ENCODE assay signal across 8 cellular contexts in genomic region chr22:43796567-43796966, GRCh38. TPM values are rescaled to one million over a fixed set of nuclear protein-coding genes. Genes with fewer than 3 reads are reported as not detected.
DNase-seq lines count a peak whose midpoint lies in the region; ATAC-seq and TF ChIP-seq lines count a peak whose summit lies in the region.

No MANE protein-coding gene starts in this region.

- no peak overlapping the region for H3K4me2 ChIP-seq in mammary epithelial cell (ENCODE audit: insufficient read depth, low read depth, low read length)

- TF ChIP-seq POLR2A in right lobe of liver (IDR thresholded peaks at IDR 0.05), result no peak

- no TSS peak for BruUV-seq in mammary epithelial cell (replicated peaks; lab: Mats Ljungman, UMichigan)

- H3K27me3 ChIP-seq in mammary epithelial cell (ENCODE audit: insufficient read depth, low read length), result no peaks in the 10 kb centered on the region
- H3K27me3 ChIP-seq in right lobe of liver, result no peaks in the 10 kb centered on the region
- no peaks in the 10 kb centered on the region for H3K27me3 ChIP-seq in ascending aorta

- H3K4me3 ChIP-seq in mammary epithelial cell (replicated peaks in 1 of 3; ENCODE audit: insufficient read depth in 1 of 3, low read depth in 2 of 3, low read length in 3 of 3) (no peak overlapping the region), right lobe of liver (no peak overlapping the region), ascending aorta (no peak overlapping the region)

- H3K79me2 ChIP-seq in mammary epithelial cell (ENCODE audit: insufficient read depth, low read length), result no peaks in the 10 kb centered on the region

- peak; percentile 20 for DNase-seq in mammary epithelial cell
- DNase-seq in right lobe of liver, result no peak
- no peak for DNase-seq in stimulated activated CD4-positive, alpha-beta T cell treated with anti-CD3 and anti-CD28 coated beads, Interleukin-15, amount 100 ng/mL, for 24 hours
- DNase-seq in HPDE6-E6E7 (ENCODE audit: extremely low spot score), result no peak
- DNase-seq in ascending aorta (ENCODE audit: low spot score in 2 of 2), result no peak

- ATAC-seq in right lobe of liver (peak in 1 of 4 donors; percentile 16), GM19328 (IDR thresholded peaks at IDR 0.05; ENCODE audit: unreplicated experiment) (no peak)

- H3K36me3 ChIP-seq in mammary epithelial cell (ENCODE audit: insufficient read depth, low read length) (no peaks in the 10 kb centered on the region), right lobe of liver (no peaks in the 10 kb centered on the region), ascending aorta (no peaks in the 10 kb centered on the region)

- no peaks in the 10 kb centered on the region for H4K20me1 ChIP-seq in mammary epithelial cell (ENCODE audit: insufficient read depth, low read length)

- H2AFZ ChIP-seq in mammary epithelial cell (ENCODE audit: low read depth, low read length), result no peak overlapping the region

- intact Hi-C loops in mammary epithelial cell (cut with micrococcal nuclease), result loop anchor here (1.0 kb wide), 1 partner anchor 408 kb away; no protein-coding TSS in a partner anchor
- intact Hi-C loops in right lobe of liver (cut with DNase I), result no loop called here
- intact Hi-C loops in ascending aorta (cut with DNase I), result no loop called here

- H3K9ac ChIP-seq in mammary epithelial cell (ENCODE audit: insufficient read depth, low read length), result no peak overlapping the region

- H3K27ac ChIP-seq in C4-2B (no peak overlapping the region), mammary epithelial cell (ENCODE audit: insufficient read depth, low read depth, low read length) (no peak overlapping the region), right lobe of liver (no peak overlapping the region), ascending aorta (no peak overlapping the region)

- WGBS in mammary epithelial cell (ENCODE audit: low coverage, missing lambda C conversion rate), result 82% methylated on average over 7 of the region's 8 CpGs
- WGBS in right lobe of liver (ENCODE audit: insufficient coverage, low coverage, low lambda C conversion rate, missing lambda C conversion rate), result 72% methylated on average over 8 of the region's 8 CpGs

- TF ChIP-seq CTCF in C4-2B (conservative IDR thresholded peaks at IDR 0.05) (peak; percentile 70), LNCAP (IDR thresholded peaks at IDR 0.05) (peak; percentile 59), mammary epithelial cell (conservative IDR thresholded peaks at IDR 0.05 in 1 of 2, IDR thresholded peaks at IDR 0.05 in 1 of 2; ENCODE audit: extremely low read depth in 1 of 2, insufficient read depth in 1 of 2, low read depth in 1 of 2, low read length in 2 of 2) (peak; percentile 34 to 65), right lobe of liver (IDR thresholded peaks at IDR 0.05) (peak in 3 of 4 donors; percentile 18 to 40 (median 28)), ascending aorta (IDR thresholded peaks at IDR 0.05) (no peak)

- H3K9me3 ChIP-seq in mammary epithelial cell (replicated peaks; ENCODE audit: insufficient read depth, low read length) (no peaks in the 10 kb centered on the region), right lobe of liver (no peaks in the 10 kb centered on the region), ascending aorta (peaks cover 6 to 10% of the 10 kb centered on the region in 2 donors)

- CTCF ChIA-PET in mammary epithelial cell (lab: Charles Lee; ENCODE audit: low non-redundant PET), result interaction anchor here (0.7 kb wide), 3 partner anchors 21 to 507 kb away, joined by 4 to 6 read pairs (median 4); no protein-coding TSS in a partner anchor

- dilution Hi-C loops in mammary epithelial cell (cut with HindIII; ENCODE audit: low sequenced_read_pairs), result no loop called here

- in situ Hi-C loops in mammary epithelial cell (cut with MboI; ENCODE audit: low sequenced_read_pairs in 2 of 2), result loop anchor here in 1 of 2 donors (10.0 kb wide), 1 partner anchor 412 kb away; no protein-coding TSS in a partner anchor

- H3K4me1 ChIP-seq in mammary epithelial cell (ENCODE audit: insufficient read depth, low read length) (no peaks in the 10 kb centered on the region), right lobe of liver (no peaks in the 10 kb centered on the region), ascending aorta (no peaks in the 10 kb centered on the region)

RNA-seq across cellular contexts. Expression of gene EFCAB6, which starts 15.5 kb away (rescaled TPM):
- total RNA-seq in mammary epithelial cell (1 to 10 TPM in 1 of 2 donors, under 1 TPM in 1; 0.59 to 2.0 TPM), right lobe of liver (1 to 10 TPM in 2 of 6 experiments, under 1 TPM in 4; 0.29 to 1.5 (median 0.93) TPM), ascending aorta (8.6 TPM)
- 0.06 TPM for polyA plus RNA-seq in mammary epithelial cell
- polyA minus RNA-seq in mammary epithelial cell, result not detected

Comparison
In these comparisons a context has a peak if more than half of its experiments do, and no peak if none do; other contexts are left out.
1. CTCF ChIP-seq: peak in C4-2B (single experiment), LNCAP (single experiment), mammary epithelial cell (2 of 2) and right lobe of liver (3 of 4); none in ascending aorta (0 of 3).